In genomic region chr1:27676410-27676809, GRCh38 we compare ENCODE assay signal across 25 cellular contexts. TPM values are rescaled to one million over a fixed set of nuclear protein-coding genes. Genes with fewer than 3 reads are reported as not detected.
DNase-seq lines count a peak whose midpoint lies in the region; ATAC-seq, FAIRE-seq and TF ChIP-seq lines count a peak whose summit lies in the region.
"Had no signal": no experiment of that assay in that cellular context is flagged by ENCODE, and none has a peak within 500 bp of the region (broad histone marks: within the 10 kb centered on the region; RNA-seq: fewer than 3 reads in every experiment).

No MANE protein-coding gene starts in this region.

- H3K9me3 ChIP-seq in HepG2 (ENCODE audit: low read length) (peaks cover 18% of the 10 kb centered on the region), right lobe of liver (no peaks in the 10 kb centered on the region), K562 (replicated peaks; ENCODE audit: control insufficient read depth, insufficient read depth, low read depth, low read length) (peaks cover 3% of the 10 kb centered on the region; the same call in 1 of the 2 replicates), T-helper 17 cell (ENCODE audit: control insufficient read depth, low read length, poor library complexity, severe bottlenecking) (no peaks in the 10 kb centered on the region), BE2C (no peaks in the 10 kb centered on the region)

- POLR2A ChIA-PET in HepG2 (lab: Yijun Ruan, JAX): no interaction called here
- POLR2A ChIA-PET in WTC11 (lab: Charles Lee): interaction anchor here (0.5 kb wide), 1 partner anchor 33 kb away, joined by 6 read pairs; no protein-coding TSS in a partner anchor
- POLR2A ChIA-PET in K562 (lab: Yijun Ruan, JAX): no interaction called here

- CTCF ChIA-PET in HepG2 (lab: Yijun Ruan, JAX; ENCODE audit: low intra/inter-chr PET ratio, low total read pairs): no interaction called here
- CTCF ChIA-PET in WTC11 (lab: Charles Lee): no interaction called here
- CTCF ChIA-PET in K562 (lab: Yijun Ruan, JAX; ENCODE audit: low intra/inter-chr PET ratio): no interaction called here

- DNase-seq in HepG2 (ENCODE audit: low spot score) (no peak), right lobe of liver (no peak), WTC11 (ENCODE audit: low spot score) (no peak), K562 (ENCODE audit: extremely low read depth in 1 of 4, low spot score in 3 of 4) (no peak), T-helper 17 cell (no peak), BE2C (no peak), NCI-H82 (lab: John Stamatoyannopoulos, UW) (no peak)
- DNase-seq: 8988T; ACHN; Caco-2; Calu3; CD4-positive, alpha-beta T cell; CD8-positive, alpha-beta T cell; DMS79 treated with DMSO at 0.1 percent for 48 hours; GF-D8 had no signal

- H3K27ac Mint-ChIP-seq in WTC11 (no peak overlapping the region), T-helper 17 cell (no peak overlapping the region)
- H3K27ac Mint-ChIP-seq: CD4-positive, alpha-beta T cell; CD8-positive, alpha-beta T cell had no signal

- H3K36me3 ChIP-seq in HepG2 (replicated peaks in 1 of 2; ENCODE audit: control insufficient read depth in 1 of 2, insufficient read depth in 2 of 2, low read length in 2 of 2): no peaks in the 10 kb centered on the region
- H3K36me3 ChIP-seq in right lobe of liver: no peaks in the 10 kb centered on the region
- H3K36me3 ChIP-seq in K562 (ENCODE audit: control insufficient read depth, insufficient read depth, low read length): no peaks in the 10 kb centered on the region
- no peaks in the 10 kb centered on the region for H3K36me3 ChIP-seq in BE2C

- H3K4me1 Mint-ChIP-seq in WTC11 (peaks cover 8% of the 10 kb centered on the region), T-helper 17 cell (peaks cover 12% of the 10 kb centered on the region)

- H3K4me2 ChIP-seq in HepG2 (ENCODE audit: low read depth, low read length): no peak overlapping the region
- H3K4me2 ChIP-seq in K562 (ENCODE audit: insufficient read depth, low read length): no peak overlapping the region
- H3K4me2 ChIP-seq: BLaER1 treated with 17β-estradiol and CSF1 and Interleukin-3, amounts not matched to agents 10 nM and 100 nM had no signal

- no peak for ATAC-seq in HepG2
- ATAC-seq in right lobe of liver: no peak
- no peak for ATAC-seq in WTC11
- ATAC-seq in K562: no peak
- ATAC-seq in T-helper 17 cell: no peak
- ATAC-seq: CD8-positive, alpha-beta T cell had no signal

- in situ Hi-C loops in HepG2 (cut with HindIII; ENCODE audit: extremely low pct_ligation_motif_present, low pct_unique_long_range_greater_than_20kb): no loop called here
- in situ Hi-C loops in K562 (cut with MboI): no loop called here

- H3K36me3 Mint-ChIP-seq in WTC11: peaks cover 15% of the 10 kb centered on the region
- peaks cover 3% of the 10 kb centered on the region for H3K36me3 Mint-ChIP-seq in T-helper 17 cell (ENCODE audit: low read depth)

- TF ChIP-seq EP300 in HepG2 (IDR thresholded peaks at IDR 0.05; ENCODE audit: low read depth in 2 of 2, low read length in 2 of 2) (no peak), HepG2 (CRISPR knock-in tag; IDR thresholded peaks at IDR 0.05; ENCODE audit: borderline replicate concordance) (no peak), K562 (IDR thresholded peaks at IDR 0.05; ENCODE audit: low read length) (no peak)

- H3K27me3 ChIP-seq in HepG2 (ENCODE audit: control insufficient read depth in 1 of 2, insufficient read depth in 2 of 2, low read length in 2 of 2) (no peaks in the 10 kb centered on the region), right lobe of liver (no peaks in the 10 kb centered on the region), K562 (ENCODE audit: control insufficient read depth in 2 of 2, insufficient read depth in 2 of 2, low read length in 2 of 2) (no peaks in the 10 kb centered on the region), BE2C (no peaks in the 10 kb centered on the region)
- H3K27me3 ChIP-seq: BLaER1 treated with 17β-estradiol and CSF1 and Interleukin-3, amounts not matched to agents 10 nM and 100 nM had no signal

- TF ChIP-seq RAD21 in HepG2 (CRISPR knock-in tag; IDR thresholded peaks at IDR 0.05) (no peak), K562 (CRISPR knock-in tag; conservative IDR thresholded peaks at IDR 0.05 in 1 of 2, IDR thresholded peaks at IDR 0.05 in 1 of 2) (no peak)

- H3K4me1 ChIP-seq in HepG2 (ENCODE audit: insufficient read depth, low read length) (peaks cover 17% of the 10 kb centered on the region), right lobe of liver (peaks cover 0 to 11% (median 2%) of the 10 kb centered on the region in 4 donors), K562 (replicated peaks in 1 of 2; ENCODE audit: control insufficient read depth in 2 of 2, insufficient read depth in 2 of 2, low read length in 2 of 2) (peaks cover 4 to 10% of the 10 kb centered on the region in 2 experiments), BE2C (no peaks in the 10 kb centered on the region)

- no peak for TF ChIP-seq CTCF in HepG2 (CRISPR knock-in tag; IDR thresholded peaks at IDR 0.05)
- TF ChIP-seq CTCF in right lobe of liver (IDR thresholded peaks at IDR 0.05): no peak
- no peak for TF ChIP-seq CTCF in WTC11 (IDR thresholded peaks at IDR 0.05)
- no peak for TF ChIP-seq CTCF in K562 (IDR thresholded peaks at IDR 0.05 in 2 of 3, conservative IDR thresholded peaks at IDR 0.05 in 1 of 3; ENCODE audit: insufficient read depth in 2 of 3, low read depth in 1 of 3, low read length in 3 of 3)
- no peak for TF ChIP-seq CTCF in BE2C (IDR thresholded peaks at IDR 0.05; ENCODE audit: low read depth, low read length)

- H3K4me3 ChIP-seq in HepG2 (replicated peaks in 1 of 3; ENCODE audit: insufficient read depth in 1 of 3, low read depth in 2 of 3, low read length in 3 of 3) (no peak overlapping the region), right lobe of liver (no peak overlapping the region), K562 (no peak overlapping the region), BE2C (ENCODE audit: low read depth, low read length) (no peak overlapping the region)
- H3K4me3 ChIP-seq: BLaER1 treated with 17β-estradiol and CSF1 and Interleukin-3, amounts not matched to agents 10 nM and 100 nM had no signal

- H3K9ac ChIP-seq in HepG2 (ENCODE audit: insufficient read depth, low read depth, low read length) (no peak overlapping the region), K562 (ENCODE audit: insufficient read depth in 1 of 2, low read depth in 2 of 2, low read length in 2 of 2) (no peak overlapping the region)
- H3K9ac ChIP-seq: BLaER1 treated with 17β-estradiol and CSF1 and Interleukin-3, amounts not matched to agents 10 nM and 100 nM had no signal

- 76% methylated on average over 1 of the region's 1 CpG for WGBS in HepG2 (ENCODE audit: low lambda C conversion rate)
- 88% methylated on average over 1 of the region's 1 CpG for WGBS in right lobe of liver (ENCODE audit: insufficient coverage, low coverage, low lambda C conversion rate, missing lambda C conversion rate)
- WGBS in K562 (ENCODE audit: insufficient coverage, low coverage, missing lambda C conversion rate): 84% methylated on average over 1 of the region's 1 CpG

- no peaks in the 10 kb centered on the region for H3K9me1 ChIP-seq in K562 (ENCODE audit: control insufficient read depth, insufficient read depth, low read length)

- BruUV-seq in HepG2 (replicated peaks; lab: Mats Ljungman, UMichigan) (no TSS peak), K562 (replicated peaks; lab: Mats Ljungman, UMichigan) (no TSS peak)

- no peak overlapping the region for H2AFZ ChIP-seq in HepG2 (ENCODE audit: low read length)
- no peak overlapping the region for H2AFZ ChIP-seq in K562 (ENCODE audit: low read depth, low read length)

- H3K4me3 Mint-ChIP-seq in WTC11: no peak overlapping the region
- H3K4me3 Mint-ChIP-seq in T-helper 17 cell: no peak overlapping the region
- H3K4me3 Mint-ChIP-seq: CD4-positive, alpha-beta T cell; CD8-positive, alpha-beta T cell had no signal

- FAIRE-seq in HepG2 (lab: Jason Lieb, UNC) (no peak), K562 (lab: Jason Lieb, UNC) (no peak)
- FAIRE-seq: A204.1, D721Med, G401.6, GM12891, GM19239 had no signal

- intact Hi-C loops in HepG2 (cut with micrococcal nuclease; ENCODE audit: unreplicated experiment) (no loop called here), right lobe of liver (cut with DNase I) (no loop called here), K562 (cut with micrococcal nuclease) (no loop called here)

- H4K20me1 ChIP-seq in HepG2 (ENCODE audit: insufficient read depth, low read length) (no peaks in the 10 kb centered on the region), K562 (replicated peaks; ENCODE audit: control insufficient read depth, insufficient read depth, low read length) (no peaks in the 10 kb centered on the region)
- H4K20me1 ChIP-seq: BLaER1 treated with 17β-estradiol and CSF1 and Interleukin-3, amounts not matched to agents 10 nM and 100 nM had no signal

- TF ChIP-seq POLR2A in HepG2 (IDR thresholded peaks at IDR 0.05; ENCODE audit: insufficient read depth in 1 of 2, low read depth in 2 of 2, low read length in 2 of 2) (no peak), right lobe of liver (IDR thresholded peaks at IDR 0.05) (no peak), K562 (conservative IDR thresholded peaks at IDR 0.05) (no peak)

- H3K79me2 ChIP-seq in HepG2 (ENCODE audit: insufficient read depth, low read length): no peaks in the 10 kb centered on the region
- H3K79me2 ChIP-seq in K562 (ENCODE audit: control insufficient read depth, insufficient read depth, low read length): no peaks in the 10 kb centered on the region

- H3K27ac ChIP-seq in HepG2 (ENCODE audit: extremely low read length, insufficient read depth, low read length) (no peak overlapping the region), right lobe of liver (no peak overlapping the region), K562 (ENCODE audit: extremely low read depth, low read depth, low read length) (no peak overlapping the region)
- H3K27ac ChIP-seq: BLaER1 treated with 17β-estradiol and CSF1 and Interleukin-3, amounts not matched to agents 10 nM and 100 nM; C4-2B had no signal

- H3K9me3 Mint-ChIP-seq in WTC11: peaks cover 31% of the 10 kb centered on the region

- H3K27me3 Mint-ChIP-seq in WTC11 (ENCODE audit: low read depth) (peaks cover 5% of the 10 kb centered on the region), T-helper 17 cell (no peaks in the 10 kb centered on the region)
- H3K27me3 Mint-ChIP-seq: CD4-positive, alpha-beta T cell had no signal

RNA-seq across cellular contexts. Expression of gene IFI6, which starts 4.4 kb away (rescaled TPM):
- 6.1 and 13.2 TPM in 2 replicates for total RNA-seq in HepG2 (2016; rRNA removed; fragmentation: Illumina TruSeq; extraction: Trizol)
- total RNA-seq in HepG2 (2016; cell fraction: cytosol; rRNA removed; fragmentation: Illumina TruSeq; extraction: Trizol; ENCODE audit: low read depth): 2.7 and 3.0 TPM in 2 replicates
- total RNA-seq in HepG2 (2016; cell fraction: insoluble cytoplasmic fraction; rRNA removed; fragmentation: Illumina TruSeq; extraction: Trizol): 7.4 and 12.7 TPM in 2 replicates
- total RNA-seq in HepG2 (2016; cell fraction: membrane; rRNA removed; fragmentation: Illumina TruSeq; extraction: Trizol): 3.2 and 3.3 TPM in 2 replicates
- 8.4 and 10.6 TPM in 2 replicates for total RNA-seq in HepG2 (2016; cell fraction: nucleus; rRNA removed; fragmentation: Illumina TruSeq; extraction: Trizol)
- polyA plus RNA-seq in HepG2 (2011; rRNA removed): 12.9 and 21.8 TPM in 2 replicates
- polyA plus RNA-seq in HepG2 (2011; cell fraction: cytosol; rRNA removed): 18.2 and 23.3 TPM in 2 replicates
- polyA plus RNA-seq in HepG2 (2011; cell fraction: nucleus; rRNA removed): 6.3 and 11.3 TPM in 2 replicates
- 10.8 and 16.9 TPM in 2 replicates for polyA plus RNA-seq in HepG2 (2012)
- 2.0 and 3.3 TPM in 2 replicates for polyA plus RNA-seq in HepG2 (2016; cell fraction: cytosol; fragmentation: Illumina TruSeq; extraction: Trizol; ENCODE audit: low read depth)
- polyA plus RNA-seq in HepG2 (2016; cell fraction: insoluble cytoplasmic fraction; fragmentation: Illumina TruSeq; extraction: Trizol; ENCODE audit: low read depth): 5.6 and 6.9 TPM in 2 replicates
- polyA plus RNA-seq in HepG2 (2016; cell fraction: membrane; fragmentation: Illumina TruSeq; extraction: Trizol; ENCODE audit: low read depth): 3.2 and 3.9 TPM in 2 replicates
- polyA plus RNA-seq in HepG2 (2016; cell fraction: nucleus; fragmentation: Illumina TruSeq; extraction: Trizol; ENCODE audit: insufficient read depth, low read depth): 12.0 and 16.6 TPM in 2 replicates
- polyA minus RNA-seq in HepG2 (2011; rRNA and poly(A)+ RNA removed; ENCODE audit: low replicate concordance): 7.1 and 42.2 TPM in 2 replicates
- 4.4 and 7.3 TPM in 2 replicates for polyA minus RNA-seq in HepG2 (2011; cell fraction: cytosol; rRNA and poly(A)+ RNA removed)
- polyA minus RNA-seq in HepG2 (2011; cell fraction: nucleus; rRNA and poly(A)+ RNA removed): 1.3 and 1.4 TPM in 2 replicates
- total RNA-seq in right lobe of liver: 10 to 100 TPM in 5 of 6 experiments, 1 to 10 TPM in 1; 9.5 to 45.7 (median 33.2) TPM
- 4.5 to 9.4 TPM (median 6.4 TPM) in 3 replicates for total RNA-seq in WTC11 (2021)
- 0.67 TPM in 1 of 2 replicates, not detected in the other for total RNA-seq in K562 (2011; cell fraction: chromatin; rRNA removed; ENCODE audit: low replicate concordance)
- 2.6 and 3.8 TPM in 2 replicates for total RNA-seq in K562 (2011; cell fraction: nucleolus; rRNA removed)
- 1.1 and 2.4 TPM in 2 replicates for total RNA-seq in K562 (2011; cell fraction: nucleoplasm; rRNA removed)
- total RNA-seq in K562 (2014; rRNA removed): 4.5 and 4.7 TPM in 2 replicates
- 0.99 and 1.0 TPM in 2 replicates for total RNA-seq in K562 (2014; rRNA removed; fragmentation: Illumina TruSeq; extraction: Trizol)
- total RNA-seq in K562 (2015; rRNA removed; fragmentation: Illumina TruSeq; extraction: Trizol): 1.6 and 2.2 TPM in 2 replicates
- total RNA-seq in K562 (2021): 3.8 and 5.0 TPM in 2 replicates
- 2.0 and 2.7 TPM in 2 replicates for polyA plus RNA-seq in K562 (2011; rRNA removed)
- 3.4 and 3.9 TPM in 2 replicates for polyA plus RNA-seq in K562 (2011; cell fraction: cytosol; rRNA removed)
- 0.55 and 1.0 TPM in 2 replicates for polyA plus RNA-seq in K562 (2011; cell fraction: nucleus; rRNA removed)
- polyA plus RNA-seq in K562 (2012): 8.1 and 10.3 TPM in 2 replicates
- 2.4 and 2.9 TPM in 2 replicates for polyA plus RNA-seq in K562 (2014; fragmentation: Illumina TruSeq; extraction: Trizol)
- polyA plus RNA-seq in K562 (2014; fragmentation: Nextera tagmentation; extraction: Ambion mirVana): under 1 TPM; 0.17 to 0.76 TPM
- polyA plus RNA-seq in K562 (2014; rRNA removed): 4.0 and 4.4 TPM in 2 replicates
- 0.60 TPM in 1 of 2 replicates, not detected in the other for polyA minus RNA-seq in K562 (2011; rRNA and poly(A)+ RNA removed)
- 1.4 and 2.8 TPM in 2 replicates for polyA minus RNA-seq in K562 (2011; cell fraction: cytosol; rRNA and poly(A)+ RNA removed)
- polyA minus RNA-seq in K562 (2011; cell fraction: nucleus; rRNA and poly(A)+ RNA removed): not detected in 2 replicates
- 10 to 100 TPM; 25.7 to 26.4 TPM for total RNA-seq in T-helper 17 cell
- 19.9 TPM for polyA plus RNA-seq in BE2C (2012; ENCODE audit: insufficient read depth, insufficient read length, low read depth)

RNA-seq across cellular contexts. Expression of gene FGR, which starts 41.4 kb away (rescaled TPM):
- total RNA-seq in HepG2 (2016; rRNA removed; fragmentation: Illumina TruSeq; extraction: Trizol) (not detected in 2 replicates), right lobe of liver (1 to 10 TPM; 2.5 to 10.0 (median 6.3) TPM), WTC11 (2021) (0.30 to 0.77 TPM (median 0.46 TPM) in 3 replicates), K562 (2014; rRNA removed) (not detected in 2 replicates), K562 (2014; rRNA removed; fragmentation: Illumina TruSeq; extraction: Trizol) (not detected in 2 replicates), K562 (2015; rRNA removed; fragmentation: Illumina TruSeq; extraction: Trizol) (not detected in 2 replicates), K562 (2021) (0.11 and 0.38 TPM in 2 replicates), T-helper 17 cell (10 to 100 TPM in 1 of 2 donors, 1 to 10 TPM in 1; 3.3 to 12.6 TPM)
- total RNA-seq in HepG2 (2016; cell fraction: cytosol; rRNA removed; fragmentation: Illumina TruSeq; extraction: Trizol; ENCODE audit: low read depth): not detected in 2 replicates
- not detected in 2 replicates for total RNA-seq in HepG2 (2016; cell fraction: insoluble cytoplasmic fraction; rRNA removed; fragmentation: Illumina TruSeq; extraction: Trizol)
- total RNA-seq in HepG2 (2016; cell fraction: membrane; rRNA removed; fragmentation: Illumina TruSeq; extraction: Trizol): not detected in 2 replicates
- not detected in 2 replicates for total RNA-seq in HepG2 (2016; cell fraction: nucleus; rRNA removed; fragmentation: Illumina TruSeq; extraction: Trizol)
- polyA plus RNA-seq in HepG2 (2011; rRNA removed) (0.04 TPM in 1 of 2 replicates, not detected in the other), K562 (2011; rRNA removed) (0.04 TPM in 1 of 2 replicates, not detected in the other), K562 (2014; fragmentation: Illumina TruSeq; extraction: Trizol) (not detected in 2 replicates), K562 (2014; fragmentation: Nextera tagmentation; extraction: Ambion mirVana) (not detected), K562 (2014; rRNA removed) (not detected in 2 replicates)
- polyA plus RNA-seq in HepG2 (2011; cell fraction: cytosol; rRNA removed): 0.01 and 0.04 TPM in 2 replicates
- 0.14 and 0.33 TPM in 2 replicates for polyA plus RNA-seq in HepG2 (2011; cell fraction: nucleus; rRNA removed)
- not detected in 2 replicates for polyA plus RNA-seq in HepG2 (2012)
- not detected in 2 replicates for polyA plus RNA-seq in HepG2 (2016; cell fraction: cytosol; fragmentation: Illumina TruSeq; extraction: Trizol; ENCODE audit: low read depth)
- not detected in 2 replicates for polyA plus RNA-seq in HepG2 (2016; cell fraction: insoluble cytoplasmic fraction; fragmentation: Illumina TruSeq; extraction: Trizol; ENCODE audit: low read depth)
- polyA plus RNA-seq in HepG2 (2016; cell fraction: membrane; fragmentation: Illumina TruSeq; extraction: Trizol; ENCODE audit: low read depth): not detected in 2 replicates
- not detected in 2 replicates for polyA plus RNA-seq in HepG2 (2016; cell fraction: nucleus; fragmentation: Illumina TruSeq; extraction: Trizol; ENCODE audit: insufficient read depth, low read depth)
- polyA minus RNA-seq in HepG2 (2011; rRNA and poly(A)+ RNA removed; ENCODE audit: low replicate concordance): 0.33 TPM in 1 of 2 replicates, not detected in the other
- not detected in 2 replicates for polyA minus RNA-seq in HepG2 (2011; cell fraction: cytosol; rRNA and poly(A)+ RNA removed)
- polyA minus RNA-seq in HepG2 (2011; cell fraction: nucleus; rRNA and poly(A)+ RNA removed): not detected in 2 replicates
- not detected in 2 replicates for total RNA-seq in K562 (2011; cell fraction: chromatin; rRNA removed; ENCODE audit: low replicate concordance)
- total RNA-seq in K562 (2011; cell fraction: nucleolus; rRNA removed): not detected in 2 replicates
- total RNA-seq in K562 (2011; cell fraction: nucleoplasm; rRNA removed): not detected in 2 replicates
- polyA plus RNA-seq in K562 (2011; cell fraction: cytosol; rRNA removed): 0.06 TPM in 1 of 2 replicates, not detected in the other
- 0.20 TPM in 1 of 2 replicates, not detected in the other for polyA plus RNA-seq in K562 (2011; cell fraction: nucleus; rRNA removed)
- not detected in 2 replicates for polyA plus RNA-seq in K562 (2012)
- not detected in 2 replicates for polyA minus RNA-seq in K562 (2011; rRNA and poly(A)+ RNA removed)
- not detected in 2 replicates for polyA minus RNA-seq in K562 (2011; cell fraction: cytosol; rRNA and poly(A)+ RNA removed)
- not detected in 2 replicates for polyA minus RNA-seq in K562 (2011; cell fraction: nucleus; rRNA and poly(A)+ RNA removed)
- polyA plus RNA-seq in BE2C (2012; ENCODE audit: insufficient read depth, insufficient read length, low read depth): not detected
- total RNA-seq: A673, Caco-2, Calu3 had no signal
- polyA plus RNA-seq: AG04450, BJ had no signal

RNA-seq across cellular contexts. Expression of gene FAM76A, which starts 49.4 kb away (rescaled TPM):
- total RNA-seq in HepG2 (2016; rRNA removed; fragmentation: Illumina TruSeq; extraction: Trizol) (15.7 and 18.8 TPM in 2 replicates), right lobe of liver (1 to 10 TPM; 3.5 to 7.4 (median 4.9) TPM), WTC11 (2021) (12.5 to 14.5 TPM (median 12.8 TPM) in 3 replicates), K562 (2014; rRNA removed) (14.3 and 14.6 TPM in 2 replicates), K562 (2014; rRNA removed; fragmentation: Illumina TruSeq; extraction: Trizol) (13.0 and 16.4 TPM in 2 replicates), K562 (2015; rRNA removed; fragmentation: Illumina TruSeq; extraction: Trizol) (11.9 and 13.1 TPM in 2 replicates), K562 (2021) (10.8 and 12.4 TPM in 2 replicates), T-helper 17 cell (10 to 100 TPM; 17.7 to 25.9 TPM)
- 4.5 and 5.0 TPM in 2 replicates for total RNA-seq in HepG2 (2016; cell fraction: cytosol; rRNA removed; fragmentation: Illumina TruSeq; extraction: Trizol; ENCODE audit: low read depth)
- 15.9 and 19.6 TPM in 2 replicates for total RNA-seq in HepG2 (2016; cell fraction: insoluble cytoplasmic fraction; rRNA removed; fragmentation: Illumina TruSeq; extraction: Trizol)
- total RNA-seq in HepG2 (2016; cell fraction: membrane; rRNA removed; fragmentation: Illumina TruSeq; extraction: Trizol): 11.5 and 13.7 TPM in 2 replicates
- 9.9 and 11.7 TPM in 2 replicates for total RNA-seq in HepG2 (2016; cell fraction: nucleus; rRNA removed; fragmentation: Illumina TruSeq; extraction: Trizol)
- polyA plus RNA-seq in HepG2 (2011; rRNA removed) (4.2 and 4.6 TPM in 2 replicates), K562 (2011; rRNA removed) (9.7 and 11.0 TPM in 2 replicates), K562 (2014; fragmentation: Illumina TruSeq; extraction: Trizol) (7.8 and 11.3 TPM in 2 replicates), K562 (2014; fragmentation: Nextera tagmentation; extraction: Ambion mirVana) (10 to 100 TPM in 1 of 2 experiments, 1 to 10 TPM in 1; 9.5 to 14.6 TPM), K562 (2014; rRNA removed) (11.4 and 13.6 TPM in 2 replicates)
- 2.1 and 3.9 TPM in 2 replicates for polyA plus RNA-seq in HepG2 (2011; cell fraction: cytosol; rRNA removed)
- polyA plus RNA-seq in HepG2 (2011; cell fraction: nucleus; rRNA removed): 4.1 and 5.8 TPM in 2 replicates
- polyA plus RNA-seq in HepG2 (2012): 4.9 and 5.9 TPM in 2 replicates
- polyA plus RNA-seq in HepG2 (2016; cell fraction: cytosol; fragmentation: Illumina TruSeq; extraction: Trizol; ENCODE audit: low read depth): 1.9 and 2.3 TPM in 2 replicates
- 11.7 and 12.5 TPM in 2 replicates for polyA plus RNA-seq in HepG2 (2016; cell fraction: insoluble cytoplasmic fraction; fragmentation: Illumina TruSeq; extraction: Trizol; ENCODE audit: low read depth)
- polyA plus RNA-seq in HepG2 (2016; cell fraction: membrane; fragmentation: Illumina TruSeq; extraction: Trizol; ENCODE audit: low read depth): 2.9 and 4.4 TPM in 2 replicates
- polyA plus RNA-seq in HepG2 (2016; cell fraction: nucleus; fragmentation: Illumina TruSeq; extraction: Trizol; ENCODE audit: insufficient read depth, low read depth): 14.7 and 19.0 TPM in 2 replicates
- polyA minus RNA-seq in HepG2 (2011; rRNA and poly(A)+ RNA removed; ENCODE audit: low replicate concordance): 4.4 and 5.1 TPM in 2 replicates
- 5.9 and 8.0 TPM in 2 replicates for polyA minus RNA-seq in HepG2 (2011; cell fraction: cytosol; rRNA and poly(A)+ RNA removed)
- 10.9 and 18.0 TPM in 2 replicates for polyA minus RNA-seq in HepG2 (2011; cell fraction: nucleus; rRNA and poly(A)+ RNA removed)
- total RNA-seq in K562 (2011; cell fraction: chromatin; rRNA removed; ENCODE audit: low replicate concordance): 12.3 and 13.2 TPM in 2 replicates
- total RNA-seq in K562 (2011; cell fraction: nucleolus; rRNA removed): 6.0 and 6.4 TPM in 2 replicates
- 10.6 and 13.1 TPM in 2 replicates for total RNA-seq in K562 (2011; cell fraction: nucleoplasm; rRNA removed)
- polyA plus RNA-seq in K562 (2011; cell fraction: cytosol; rRNA removed): 2.8 and 5.7 TPM in 2 replicates
- polyA plus RNA-seq in K562 (2011; cell fraction: nucleus; rRNA removed): 8.8 and 11.1 TPM in 2 replicates
- 7.7 and 8.6 TPM in 2 replicates for polyA plus RNA-seq in K562 (2012)
- polyA minus RNA-seq in K562 (2011; rRNA and poly(A)+ RNA removed): 14.6 and 19.8 TPM in 2 replicates
- polyA minus RNA-seq in K562 (2011; cell fraction: cytosol; rRNA and poly(A)+ RNA removed): 2.8 and 12.1 TPM in 2 replicates
- 5.1 and 11.2 TPM in 2 replicates for polyA minus RNA-seq in K562 (2011; cell fraction: nucleus; rRNA and poly(A)+ RNA removed)
- polyA plus RNA-seq in BE2C (2012; ENCODE audit: insufficient read depth, insufficient read length, low read depth): 4.5 TPM

Comparison
In these comparisons a context has a peak if more than half of its experiments do, and no peak if none do; other contexts are left out.
1. Of the 241 proteins assayed by ChIP-seq in both HepG2 and K562: peak only in HepG2: none; only in K562: none; in both: ZNF121; in neither: 240.